8 cellular contexts compared by ENCODE assay signal in genomic region chr12:131454418-131455217, GRCh38.
DNase-seq lines count a peak whose midpoint lies in the region; ATAC-seq and TF ChIP-seq lines count a peak whose summit lies in the region.

No MANE protein-coding gene starts in this region.

- TF ChIP-seq CTCF in WERI-Rb-1 (IDR thresholded peaks at IDR 0.05; ENCODE audit: low read depth, low read length): peak; percentile 98

- H3K4me3 ChIP-seq in HAP-1: no peak overlapping the region
- no peak overlapping the region for H3K4me3 ChIP-seq in WERI-Rb-1 (ENCODE audit: low read depth, low read length)
- H3K4me3 ChIP-seq in right cardiac atrium (ENCODE audit: low read length): no peak overlapping the region

- H3K27ac ChIP-seq in WERI-Rb-1: no peak overlapping the region
- no peak overlapping the region for H3K27ac ChIP-seq in right cardiac atrium (ENCODE audit: low read length)

- H3K9me3 Mint-ChIP-seq in activated T-helper 2 cell treated with anti-CD3 and anti-CD28 coated beads, Interferon-gamma antibody, Interleukin-2, Interleukin-4, amounts not matched to agents 10 μg/mL and 5 μg/mL and 100 μg/mL, durations not matched to agents 14 hours and 24 hours and 36 hours: no peaks in the 10 kb centered on the region

- no peaks in the 10 kb centered on the region for H3K9me3 ChIP-seq in HAP-1
- no peaks in the 10 kb centered on the region for H3K9me3 ChIP-seq in WERI-Rb-1 (ENCODE audit: severe bottlenecking)
- H3K9me3 ChIP-seq in right cardiac atrium (ENCODE audit: control insufficient read depth, low read length): no peaks in the 10 kb centered on the region

- no peaks in the 10 kb centered on the region for H3K4me1 Mint-ChIP-seq in activated T-helper 2 cell treated with anti-CD3 and anti-CD28 coated beads, Interferon-gamma antibody, Interleukin-2, Interleukin-4, amounts not matched to agents 10 μg/mL and 5 μg/mL and 100 μg/mL, durations not matched to agents 14 hours and 24 hours and 36 hours (ENCODE audit: low read depth)

- H3K4me1 ChIP-seq in HAP-1 (no peaks in the 10 kb centered on the region), right cardiac atrium (ENCODE audit: control insufficient read depth, insufficient read depth, low read length) (no peaks in the 10 kb centered on the region)

- no peak overlapping the region for H3K4me3 Mint-ChIP-seq in activated T-helper 2 cell treated with anti-CD3 and anti-CD28 coated beads, Interferon-gamma antibody, Interleukin-2, Interleukin-4, amounts not matched to agents 10 μg/mL and 5 μg/mL and 100 μg/mL, durations not matched to agents 14 hours and 24 hours and 36 hours (ENCODE audit: low read depth)

- H3K27me3 Mint-ChIP-seq in activated T-helper 2 cell treated with anti-CD3 and anti-CD28 coated beads, Interferon-gamma antibody, Interleukin-2, Interleukin-4, amounts not matched to agents 10 μg/mL and 5 μg/mL and 100 μg/mL, durations not matched to agents 14 hours and 24 hours and 36 hours (ENCODE audit: low read depth): peaks cover 6% of the 10 kb centered on the region

- no peaks in the 10 kb centered on the region for H3K27me3 ChIP-seq in HAP-1 (ENCODE audit: low read depth)
- no peaks in the 10 kb centered on the region for H3K27me3 ChIP-seq in WERI-Rb-1 (ENCODE audit: insufficient read depth, low read depth, severe bottlenecking)
- H3K27me3 ChIP-seq in right cardiac atrium (ENCODE audit: control insufficient read depth, insufficient read depth): no peaks in the 10 kb centered on the region

- WGBS in right cardiac atrium: 45% methylated on average over 12 of the region's 12 CpGs

- no peak overlapping the region for H3K27ac Mint-ChIP-seq in activated T-helper 2 cell treated with anti-CD3 and anti-CD28 coated beads, Interferon-gamma antibody, Interleukin-2, Interleukin-4, amounts not matched to agents 10 μg/mL and 5 μg/mL and 100 μg/mL, durations not matched to agents 14 hours and 24 hours and 36 hours

- peak; percentile 34 for DNase-seq in activated T-cell treated with anti-CD3 and anti-CD28 coated beads for 48 hours (ENCODE audit: low read depth)
- no peak for DNase-seq in activated T-cell treated with anti-CD3 and anti-CD28 coated beads for 4 hours
- peak; percentile 40 to 58 for DNase-seq in HAP-1 (ENCODE audit: low spot score in 2 of 2)
- peak; percentile 30 for DNase-seq in M059J (ENCODE audit: low read depth)
- DNase-seq in WERI-Rb-1: peak; percentile 88
- peak in 2 of 3 donors; percentile 37 to 72 for DNase-seq in right cardiac atrium
- peak; percentile 63 for DNase-seq in stimulated activated CD4-positive, alpha-beta T cell treated with anti-CD3 and anti-CD28 coated beads, Interleukin-1b, Interleukin-23, amount 100 ng/mL, for 48 hours
- DNase-seq in activated T-helper 2 cell treated with anti-CD3 and anti-CD28 coated beads, Interferon-gamma antibody, Interleukin-2, Interleukin-4, amounts not matched to agents 10 μg/mL and 5 μg/mL and 100 μg/mL, durations not matched to agents 14 hours and 24 hours and 36 hours (ENCODE audit: low spot score): no peak

- peak; percentile 55 to 65 for ATAC-seq in right cardiac atrium

- in situ Hi-C loops in HAP-1 (cut with MboI; ENCODE audit: low sequenced_read_pairs): no loop called here

- H3K36me3 Mint-ChIP-seq in activated T-helper 2 cell treated with anti-CD3 and anti-CD28 coated beads, Interferon-gamma antibody, Interleukin-2, Interleukin-4, amounts not matched to agents 10 μg/mL and 5 μg/mL and 100 μg/mL, durations not matched to agents 14 hours and 24 hours and 36 hours (ENCODE audit: low read depth): no peaks in the 10 kb centered on the region

- H3K36me3 ChIP-seq in HAP-1 (replicated peaks) (no peaks in the 10 kb centered on the region), WERI-Rb-1 (no peaks in the 10 kb centered on the region)

- intact Hi-C loops in right cardiac atrium (cut with DNase I): loop anchor here in 1 of 4 donors (10.0 kb wide), 1 partner anchor 350 kb away; no protein-coding TSS in a partner anchor
- intact Hi-C loops in activated T-helper 2 cell treated with anti-CD3 and anti-CD28 coated beads, Interferon-gamma antibody, Interleukin-2, Interleukin-4, amounts not matched to agents 10 μg/mL and 5 μg/mL and 100 μg/mL, durations not matched to agents 14 hours and 24 hours and 36 hours (cut with micrococcal nuclease): loop anchor here (10.0 kb wide), 1 partner anchor 350 kb away; no protein-coding TSS in a partner anchor

Comparison
In these comparisons a context has a peak if more than half of its experiments do, and no peak if none do; other contexts are left out.
1. DNase-seq: peak in activated T-cell treated with anti-CD3 and anti-CD28 coated beads for 48 hours (single experiment), HAP-1 (2 of 2), M059J (single experiment), WERI-Rb-1 (single experiment), right cardiac atrium (2 of 3) and stimulated activated CD4-positive, alpha-beta T cell treated with anti-CD3 and anti-CD28 coated beads, Interleukin-1b, Interleukin-23, amount 100 ng/mL, for 48 hours (single experiment); none in activated T-cell treated with anti-CD3 and anti-CD28 coated beads for 4 hours (single experiment) and activated T-helper 2 cell treated with anti-CD3 and anti-CD28 coated beads, Interferon-gamma antibody, Interleukin-2, Interleukin-4, amounts not matched to agents 10 μg/mL and 5 μg/mL and 100 μg/mL, durations not matched to agents 14 hours and 24 hours and 36 hours (single experiment).